Comparison of ENCODE assay signal across 1 cellular context in genomic region chr2:3738454-3738853, GRCh38.
TF ChIP-seq lines count a peak whose summit lies in the region.

No MANE protein-coding gene starts in this region.

TF ChIP-seq in HCT116, 20 proteins besides CTCF, POLR2A, EP300 and RAD21 (continued from another document):
- no peak for TF ChIP-seq REST (IDR thresholded peaks at IDR 0.05; ENCODE audit: low read depth)
